Comparison of ENCODE assay signal across 24 cellular contexts in genomic region chr3:48397767-48398681, GRCh38. TPM values are rescaled to one million over a fixed set of nuclear protein-coding genes. Genes with fewer than 3 reads are reported as not detected.
DNase-seq lines count a peak whose midpoint lies in the region; ATAC-seq and TF ChIP-seq lines count a peak whose summit lies in the region.
"Had no signal": no experiment of that assay in that cellular context is flagged by ENCODE, and none has a peak within 500 bp of the region (broad histone marks: within the 10 kb centered on the region; RNA-seq: fewer than 3 reads in every experiment).

No MANE protein-coding gene starts in this region.

- H3K4me1 ChIP-seq in right lobe of liver, result no peaks in the 10 kb centered on the region
- peaks cover 7% of the 10 kb centered on the region; the same call in 1 of the 2 replicates for H3K4me1 ChIP-seq in PC-9 (replicated peaks; ENCODE audit: insufficient read depth)
- no peaks in the 10 kb centered on the region for H3K4me1 ChIP-seq in Peyer's patch

- H3K36me3 ChIP-seq in right lobe of liver (no peaks in the 10 kb centered on the region), PC-9 (ENCODE audit: low read depth) (no peaks in the 10 kb centered on the region), Peyer's patch (no peaks in the 10 kb centered on the region)
- H3K36me3 ChIP-seq: gastroesophageal sphincter, vagina had no signal

- H3K27ac ChIP-seq in angular gyrus (ENCODE audit: low read depth, low read length) (peak overlapping the region; percentile 47), right lobe of liver (no peak overlapping the region), PC-9 (no peak overlapping the region), Peyer's patch (no peak overlapping the region)
- H3K27ac ChIP-seq: coronary artery, epithelial cell of prostate, vagina had no signal

- H3K9me3 ChIP-seq in right lobe of liver (no peaks in the 10 kb centered on the region), PC-9 (ENCODE audit: insufficient read depth, low read depth) (no peaks in the 10 kb centered on the region), Peyer's patch (no peaks in the 10 kb centered on the region)
- H3K9me3 ChIP-seq: gastroesophageal sphincter, vagina had no signal

- peak; percentile 7 for DNase-seq in AG20443 (ENCODE audit: low spot score)
- peak in 2 of 3 donors; percentile 45 to 46 for DNase-seq in right lobe of liver
- DNase-seq in PC-9, result no peak
- DNase-seq in Peyer's patch, result no peak
- no peak for DNase-seq in NCI-H446 treated with DMSO at 0.1 percent for 48 hours (lab: John Stamatoyannopoulos, UW)
- DNase-seq: activated CD4-positive, alpha-beta T cell treated with anti-CD3 and anti-CD28 coated beads for 1 hour; activated naive CD4-positive, alpha-beta T cell treated with anti-CD3 and anti-CD28 coated beads for 36 hours; CD4-positive, alpha-beta memory T cell; DND-41; mammary epithelial cell; MV-4-11; naive thymus-derived CD4-positive, alpha-beta T cell; NCI-H2081; NCI-H526; OCI-M1; retina; stimulated activated CD4-positive, alpha-beta T cell treated with anti-CD3 and anti-CD28 coated beads, Interleukin-15, amount 100 ng/mL, for 24 hours; T-helper 9 cell had no signal

- POLR2A ChIA-PET in PC-9 (lab: Charles Lee; ENCODE audit: unreplicated experiment), result interaction anchor here (0.7 kb wide), 1 partner anchor 129 kb away, joined by 6 read pairs; no protein-coding TSS in a partner anchor

- 71% methylated on average over 2 of the region's 9 CpGs for WGBS in right lobe of liver (ENCODE audit: insufficient coverage, low coverage, low lambda C conversion rate, missing lambda C conversion rate)

- H3K4me3 ChIP-seq in right lobe of liver, result no peak overlapping the region
- no peak overlapping the region for H3K4me3 ChIP-seq in PC-9
- H3K4me3 ChIP-seq in Peyer's patch, result no peak overlapping the region
- H3K4me3 ChIP-seq: coronary artery, gastroesophageal sphincter, vagina had no signal

- intact Hi-C loops in right lobe of liver (cut with DNase I), result loop anchor here (5.0 to 10.0 kb wide), 2 partner anchors 39 to 157 kb away; partner anchors contain the start of gene PFKFB4 (in 1 of the 2)
- intact Hi-C loops in PC-9 (cut with micrococcal nuclease; ENCODE audit: unreplicated experiment), result no loop called here

- BruUV-seq in PC-9 (replicated peaks; lab: Mats Ljungman, UMichigan), result no TSS peak

- H3K27me3 ChIP-seq in right lobe of liver (no peaks in the 10 kb centered on the region), PC-9 (ENCODE audit: insufficient read depth, low read depth) (no peaks in the 10 kb centered on the region), Peyer's patch (no peaks in the 10 kb centered on the region)
- H3K27me3 ChIP-seq: vagina had no signal

- no peaks in the 10 kb centered on the region for H3K79me2 ChIP-seq in PC-9 (ENCODE audit: low read depth)

- no peak overlapping the region for H2AFZ ChIP-seq in PC-9

- no peaks in the 10 kb centered on the region for H3K9me2 ChIP-seq in PC-9 (ENCODE audit: insufficient read depth)

- no peak for TF ChIP-seq CTCF in right lobe of liver (IDR thresholded peaks at IDR 0.05)
- no peak for TF ChIP-seq CTCF in PC-9 (conservative IDR thresholded peaks at IDR 0.05)
- TF ChIP-seq CTCF in Peyer's patch (IDR thresholded peaks at IDR 0.05), result no peak

- TF ChIP-seq POLR2A in right lobe of liver (IDR thresholded peaks at IDR 0.05) (no peak), Peyer's patch (IDR thresholded peaks at IDR 0.05) (no peak)

- ATAC-seq in right lobe of liver, result peak in 2 of 4 donors; percentile 9 to 18
- ATAC-seq: gastroesophageal sphincter; naive thymus-derived CD4-positive, alpha-beta T cell had no signal

- no peaks in the 10 kb centered on the region; the same call in 1 of the 2 replicates for H3F3A ChIP-seq in PC-9 (ENCODE audit: insufficient read depth, low read depth)

- CTCF ChIA-PET in PC-9 (lab: Charles Lee), result interaction anchor here (0.7 to 4.4 kb wide), 2 partner anchors 38 to 124 kb away, joined by 3 to 126 read pairs; no protein-coding TSS in a partner anchor

- no peak overlapping the region for H3K4me2 ChIP-seq in PC-9

- no peaks in the 10 kb centered on the region for H4K20me1 ChIP-seq in PC-9 (ENCODE audit: insufficient read depth)

RNA-seq across cellular contexts. Expression of gene FBXW12, which starts 26.0 kb away (rescaled TPM):
- total RNA-seq in right lobe of liver, result not detected
- total RNA-seq in PC-9 (2021), result not detected in 2 replicates
- total RNA-seq in Peyer's patch, result not detected
- total RNA-seq: activated naive CD4-positive, alpha-beta T cell treated with anti-CD3 and anti-CD28 coated beads for 36 hours; CD4-positive, alpha-beta memory T cell; gastroesophageal sphincter; mammary epithelial cell; naive thymus-derived CD4-positive, alpha-beta T cell; SK-MEL-5; vagina had no signal

RNA-seq across cellular contexts. Expression of gene PLXNB1, which starts 31.9 kb away (rescaled TPM):
- total RNA-seq in right lobe of liver, result 100 to 1,000 TPM in 2 of 6 experiments, 10 to 100 TPM in 4; 65.9 to 132 (median 86.5) TPM
- 97.7 and 120 TPM in 2 replicates for total RNA-seq in PC-9 (2021)
- 100 to 1,000 TPM; 150 to 455 (median 312) TPM for total RNA-seq in Peyer's patch

RNA-seq across cellular contexts. Expression of gene CCDC51, which starts 41.9 kb away (rescaled TPM):
- 10 to 100 TPM in 2 of 6 experiments, 1 to 10 TPM in 4; 5.9 to 16.0 (median 8.1) TPM for total RNA-seq in right lobe of liver
- total RNA-seq in PC-9 (2021), result 28.5 and 35.4 TPM in 2 replicates
- total RNA-seq in Peyer's patch, result 10 to 100 TPM in 1 of 4 donors, 1 to 10 TPM in 3; 7.4 to 13.1 (median 9.1) TPM

RNA-seq across cellular contexts. Expression of gene TMA7, which starts 42.0 kb away (rescaled TPM):
- total RNA-seq in right lobe of liver, result 100 to 1,000 TPM in 2 of 6 experiments, 10 to 100 TPM in 4; 64.8 to 182 (median 80.1) TPM
- 235 and 314 TPM in 2 replicates for total RNA-seq in PC-9 (2021)
- 100 to 1,000 TPM; 142 to 246 (median 153) TPM for total RNA-seq in Peyer's patch

RNA-seq across cellular contexts. Expression of gene ATRIP, which starts 48.5 kb away (rescaled TPM):
- total RNA-seq in right lobe of liver, result 1 to 10 TPM; 2.4 to 4.5 (median 3.2) TPM
- total RNA-seq in PC-9 (2021), result 6.9 and 8.5 TPM in 2 replicates
- 10 to 100 TPM in 1 of 4 donors, 1 to 10 TPM in 3; 2.6 to 13.2 (median 6.0) TPM for total RNA-seq in Peyer's patch

Comparison
In these comparisons a context has a peak if more than half of its experiments do, and no peak if none do; other contexts are left out.
1. DNase-seq: peak in AG20443 (single experiment) and right lobe of liver (2 of 3); none in PC-9 (0 of 2), Peyer's patch (0 of 3) and NCI-H446 treated with DMSO at 0.1 percent for 48 hours (single experiment).